In the genomic region with DNA sequence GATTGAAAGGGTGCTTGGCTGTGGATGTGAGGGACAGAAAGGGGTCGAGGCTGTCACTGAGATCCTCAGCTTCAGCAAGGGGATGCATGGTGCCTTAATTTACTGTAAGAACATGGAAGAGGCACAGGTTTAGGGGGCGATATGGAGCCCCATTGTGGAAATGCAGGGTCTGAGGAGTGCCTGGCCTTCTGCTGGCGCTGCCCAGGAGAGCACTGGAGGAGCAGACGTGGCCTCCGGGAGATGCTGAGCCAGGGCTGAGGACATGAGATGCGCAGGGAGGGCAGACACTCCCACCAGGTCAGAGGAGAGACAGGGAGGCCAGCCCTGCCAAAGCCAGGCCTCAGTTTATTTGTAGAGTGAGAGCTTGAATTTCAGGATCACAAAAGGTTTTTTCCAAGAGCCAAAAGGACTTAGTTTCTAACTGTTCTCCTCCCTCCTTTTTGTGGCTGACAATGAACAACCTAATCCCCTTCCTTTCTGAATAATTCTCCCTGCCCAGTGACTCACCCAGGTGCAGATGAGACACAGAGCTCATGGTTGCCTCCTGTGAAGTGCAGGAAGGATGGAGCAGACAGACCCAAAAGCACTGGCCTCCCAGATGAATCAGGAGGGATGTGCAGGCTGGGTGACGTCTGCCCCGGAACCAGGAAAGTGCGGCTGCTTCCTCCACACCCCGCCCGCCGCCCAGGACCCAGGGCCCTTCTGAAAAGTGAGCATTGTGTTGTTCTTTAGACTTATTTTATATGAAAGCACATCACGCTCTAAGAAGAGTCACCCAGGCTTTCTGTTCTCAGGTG, we compare ENCODE assay signal across 2 cellular contexts.
TF ChIP-seq lines count a peak whose summit lies in the region.

No MANE protein-coding gene starts in this region.

TF ChIP-seq in HepG2, 621 proteins besides CTCF, POLR2A, EP300 and RAD21 (continued from another document):
- no peak for TF ChIP-seq SMYD3 (CRISPR knock-in tag; IDR thresholded peaks at IDR 0.05)
- no peak for TF ChIP-seq MEF2D (CRISPR knock-in tag; IDR thresholded peaks at IDR 0.05)
- no peak for TF ChIP-seq SYNCRIP (IDR thresholded peaks at IDR 0.05; ENCODE audit: insufficient read depth, low read depth, low read length)
- TF ChIP-seq FOSL2 (CRISPR knock-in tag; IDR thresholded peaks at IDR 0.05) = peak; percentile 14; the same call in 1 of the 2 replicates
- TF ChIP-seq NCOA5 (CRISPR knock-in tag; IDR thresholded peaks at IDR 0.05) = no peak

TF ChIP-seq in SK-N-SH, 30 proteins besides CTCF, POLR2A, EP300 and RAD21 (continued from another document):
- TF ChIP-seq, protein P1, sequence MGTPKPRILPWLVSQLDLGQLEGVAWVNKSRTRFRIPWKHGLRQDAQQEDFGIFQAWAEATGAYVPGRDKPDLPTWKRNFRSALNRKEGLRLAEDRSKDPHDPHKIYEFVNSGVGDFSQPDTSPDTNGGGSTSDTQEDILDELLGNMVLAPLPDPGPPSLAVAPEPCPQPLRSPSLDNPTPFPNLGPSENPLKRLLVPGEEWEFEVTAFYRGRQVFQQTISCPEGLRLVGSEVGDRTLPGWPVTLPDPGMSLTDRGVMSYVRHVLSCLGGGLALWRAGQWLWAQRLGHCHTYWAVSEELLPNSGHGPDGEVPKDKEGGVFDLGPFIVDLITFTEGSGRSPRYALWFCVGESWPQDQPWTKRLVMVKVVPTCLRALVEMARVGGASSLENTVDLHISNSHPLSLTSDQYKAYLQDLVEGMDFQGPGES (IDR thresholded peaks at IDR 0.05; ENCODE audit: low read depth, low read length) = no peak
- TF ChIP-seq TCF12 (IDR thresholded peaks at IDR 0.05) (no peak), GABPA (IDR thresholded peaks at IDR 0.05; ENCODE audit: low read depth) (no peak), NFIC (IDR thresholded peaks at IDR 0.05; ENCODE audit: borderline replicate concordance) (no peak), FOXJ3 (CRISPR knock-in tag; IDR thresholded peaks at IDR 0.05) (no peak), SMC3 (IDR thresholded peaks at IDR 0.05; ENCODE audit: low read depth, low read length) (no peak), SIN3A (IDR thresholded peaks at IDR 0.05; ENCODE audit: borderline replicate concordance, low read depth, low read length) (no peak)
- TF ChIP-seq, protein P2, sequence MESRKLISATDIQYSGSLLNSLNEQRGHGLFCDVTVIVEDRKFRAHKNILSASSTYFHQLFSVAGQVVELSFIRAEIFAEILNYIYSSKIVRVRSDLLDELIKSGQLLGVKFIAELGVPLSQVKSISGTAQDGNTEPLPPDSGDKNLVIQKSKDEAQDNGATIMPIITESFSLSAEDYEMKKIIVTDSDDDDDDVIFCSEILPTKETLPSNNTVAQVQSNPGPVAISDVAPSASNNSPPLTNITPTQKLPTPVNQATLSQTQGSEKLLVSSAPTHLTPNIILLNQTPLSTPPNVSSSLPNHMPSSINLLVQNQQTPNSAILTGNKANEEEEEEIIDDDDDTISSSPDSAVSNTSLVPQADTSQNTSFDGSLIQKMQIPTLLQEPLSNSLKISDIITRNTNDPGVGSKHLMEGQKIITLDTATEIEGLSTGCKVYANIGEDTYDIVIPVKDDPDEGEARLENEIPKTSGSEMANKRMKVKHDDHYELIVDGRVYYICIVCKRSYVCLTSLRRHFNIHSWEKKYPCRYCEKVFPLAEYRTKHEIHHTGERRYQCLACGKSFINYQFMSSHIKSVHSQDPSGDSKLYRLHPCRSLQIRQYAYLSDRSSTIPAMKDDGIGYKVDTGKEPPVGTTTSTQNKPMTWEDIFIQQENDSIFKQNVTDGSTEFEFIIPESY (IDR thresholded peaks at IDR 0.05; ENCODE audit: borderline replicate concordance, low read depth) = no peak
- TF ChIP-seq, protein P3, sequence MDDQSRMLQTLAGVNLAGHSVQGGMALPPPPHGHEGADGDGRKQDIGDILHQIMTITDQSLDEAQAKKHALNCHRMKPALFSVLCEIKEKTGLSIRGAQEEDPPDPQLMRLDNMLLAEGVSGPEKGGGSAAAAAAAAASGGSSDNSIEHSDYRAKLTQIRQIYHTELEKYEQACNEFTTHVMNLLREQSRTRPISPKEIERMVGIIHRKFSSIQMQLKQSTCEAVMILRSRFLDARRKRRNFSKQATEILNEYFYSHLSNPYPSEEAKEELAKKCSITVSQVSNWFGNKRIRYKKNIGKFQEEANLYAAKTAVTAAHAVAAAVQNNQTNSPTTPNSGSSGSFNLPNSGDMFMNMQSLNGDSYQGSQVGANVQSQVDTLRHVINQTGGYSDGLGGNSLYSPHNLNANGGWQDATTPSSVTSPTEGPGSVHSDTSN (IDR thresholded peaks at IDR 0.05) = no peak
